Comparison of ENCODE assay signal across 11 cellular contexts in the genomic region with DNA sequence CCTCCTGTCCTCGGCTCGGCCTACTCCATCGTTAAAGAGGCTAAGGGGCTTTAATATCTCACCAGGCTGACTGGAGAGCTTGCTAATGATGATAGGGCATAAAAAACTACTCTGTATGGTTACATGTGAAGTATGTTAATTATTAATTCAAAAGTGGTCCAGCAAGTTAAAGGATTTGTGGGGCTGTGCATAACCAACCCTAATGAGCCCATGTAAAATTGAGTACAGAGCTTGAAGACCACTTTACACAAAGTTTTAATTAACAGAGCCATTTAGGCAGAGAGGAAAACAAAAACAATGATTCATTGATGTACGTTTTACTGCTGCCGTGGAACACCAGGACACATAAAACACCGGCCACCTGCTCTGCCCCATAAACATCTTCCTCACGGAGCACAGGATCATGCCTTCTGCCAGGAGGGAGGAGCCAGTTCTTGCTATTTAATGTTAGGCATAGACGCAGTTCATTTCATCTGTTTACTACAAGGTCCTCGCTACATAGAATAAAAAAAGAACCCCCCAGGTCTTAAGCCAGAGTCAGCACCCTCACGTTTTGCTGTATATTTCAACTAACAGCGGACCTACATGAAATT.
A peak's percentile ranks its signal among the peaks of the same experiment; 100 is the strongest.
DNase-seq lines count a peak whose midpoint lies in the region; ATAC-seq lines count a peak whose summit lies in the region.
"Had no signal": no experiment of that assay in that cellular context is flagged by ENCODE, and none has a peak within 500 bp of the region (broad histone marks: within the 10 kb centered on the region; RNA-seq: fewer than 3 reads in every experiment).

No MANE protein-coding gene starts in this region.

- ATAC-seq in left colon (peak; percentile 88), HG02571 (IDR thresholded peaks at IDR 0.05; ENCODE audit: unreplicated experiment) (no peak)
- ATAC-seq: activated T-helper 17 cell treated with anti-CD3 and anti-CD28 coated beads, Interleukin-2, amount 50 U/mL, for 72 hours had no signal

- intact Hi-C loops in left colon (cut with DNase I, micrococcal nuclease): no loop called here
- intact Hi-C loops in cardiac septum (cut with DNase I): no loop called here

- DNase-seq in DMS53 (lab: John Stamatoyannopoulos, UW): peak; percentile 87
- DNase-seq in NCI-H146 treated with DMSO at 0.1 percent for 48 hours (lab: John Stamatoyannopoulos, UW; ENCODE audit: unreplicated experiment): peak; percentile 63
- DNase-seq in NCI-H526 treated with DMSO at 0.1 percent for 48 hours (lab: John Stamatoyannopoulos, UW): peak; percentile 89
- DNase-seq in left colon: peak; percentile 45 to 53
- no peak for DNase-seq in AML-193 (lab: John Stamatoyannopoulos, UW)
- no peak for DNase-seq in cardiac septum (ENCODE audit: low spot score)
- no peak for DNase-seq in dermis blood vessel endothelial cell
- DNase-seq: RPMI8226, T-helper 1 cell had no signal

Comparison
In these comparisons a context has a peak if more than half of its experiments do, and no peak if none do; other contexts are left out.
1. DNase-seq: peak in DMS53 (single experiment), NCI-H146 treated with DMSO at 0.1 percent for 48 hours (single experiment), NCI-H526 treated with DMSO at 0.1 percent for 48 hours (single experiment) and left colon (2 of 2); none in AML-193 (0 of 2), cardiac septum (single experiment) and dermis blood vessel endothelial cell (single experiment).